ENCODE assay signal across 13 cellular contexts in the genomic region with DNA sequence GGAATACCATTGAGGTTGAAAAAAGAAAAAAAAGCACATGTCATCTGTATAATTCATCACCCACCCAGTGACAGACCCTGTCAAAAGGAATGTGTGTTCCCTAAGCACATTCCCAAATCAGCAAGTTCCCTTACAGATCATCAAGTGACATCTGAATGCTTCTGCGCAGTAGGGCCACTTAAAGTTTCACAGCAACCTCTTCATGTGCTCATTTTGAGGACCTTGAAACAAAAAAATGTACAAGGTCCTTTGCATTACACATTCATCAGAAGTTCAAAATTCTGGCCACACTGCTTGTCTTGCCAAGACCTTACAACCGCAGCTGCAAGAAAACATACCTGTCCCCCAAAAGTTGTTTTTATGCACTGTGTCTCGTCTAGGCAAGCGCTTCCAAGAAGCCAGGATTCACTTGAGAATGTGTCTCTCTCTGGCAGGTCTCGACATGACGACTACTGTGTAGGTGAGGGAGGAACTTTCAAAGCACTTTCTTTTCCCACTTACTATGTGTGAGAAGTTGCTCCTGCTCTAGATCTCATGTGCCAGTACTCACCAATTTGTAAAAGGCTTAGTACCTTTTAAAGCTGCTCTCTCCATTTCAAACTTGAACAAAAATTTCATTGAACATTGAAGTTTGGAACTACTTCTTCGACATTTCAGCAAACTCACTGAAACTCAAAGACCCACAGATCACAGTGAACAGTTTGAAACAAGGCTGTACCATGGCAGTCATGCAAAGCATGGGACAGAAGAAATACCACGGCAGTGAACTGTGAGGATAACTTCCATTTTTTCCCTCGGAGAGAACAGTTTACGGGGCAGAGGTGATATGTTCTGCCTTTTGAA. TPM values are rescaled to one million over a fixed set of nuclear protein-coding genes. Genes with fewer than 3 reads are reported as not detected.
DNase-seq lines count a peak whose midpoint lies in the region; ATAC-seq and TF ChIP-seq lines count a peak whose summit lies in the region.
"Had no signal": no experiment of that assay in that cellular context is flagged by ENCODE, and none has a peak within 500 bp of the region (broad histone marks: within the 10 kb centered on the region; RNA-seq: fewer than 3 reads in every experiment).

No MANE protein-coding gene starts in this region.

- no peak for DNase-seq in T-helper 1 cell
- peak; percentile 52 for DNase-seq in NAMALWA (ENCODE audit: low spot score)
- no peak for DNase-seq in chondrocyte (ENCODE audit: low spot score)
- DNase-seq in osteoblast (ENCODE audit: insufficient read length, low spot score, missing footprints) = no peak
- DNase-seq in occipital lobe (lab: John Stamatoyannopoulos, UW) = no peak
- DNase-seq: gastrocnemius medialis, left ventricle myocardium inferior, NCI-H510A treated with DMSO at 0.1 percent for 48 hours, SIG-M5 had no signal

- peaks cover 69% of the 10 kb centered on the region for H3K4me1 ChIP-seq in osteoblast (ENCODE audit: insufficient read depth, low read length)

- H3K27me3 Mint-ChIP-seq in T-helper 1 cell treated with Interleukin-12 subunit alpha and Interleukin-12 subunit beta and Interleukin-4 antibody, amounts not matched to agents 30 μg/mL and 1 μg/mL, for 36 hours (ENCODE audit: low read depth) = no peaks in the 10 kb centered on the region
- no peaks in the 10 kb centered on the region for H3K27me3 Mint-ChIP-seq in chondrocyte (ENCODE audit: low read depth)

- no peaks in the 10 kb centered on the region for H3K27me3 ChIP-seq in osteoblast (ENCODE audit: insufficient read depth, low read length)
- H3K27me3 ChIP-seq: gastrocnemius medialis, tibial nerve had no signal

- H2AFZ ChIP-seq in osteoblast (ENCODE audit: low read length) = no peak overlapping the region

- ATAC-seq in GM18858 (IDR thresholded peaks at IDR 0.05; ENCODE audit: unreplicated experiment) = no peak
- no peak for ATAC-seq in GM19351 (IDR thresholded peaks at IDR 0.05; ENCODE audit: unreplicated experiment)
- ATAC-seq: gastrocnemius medialis had no signal

- TF ChIP-seq CTCF in chondrocyte (IDR thresholded peaks at IDR 0.05) = no peak
- no peak for TF ChIP-seq CTCF in osteoblast (IDR thresholded peaks at IDR 0.05; ENCODE audit: extremely low read depth, low read depth, low read length)

- H3K4me2 ChIP-seq in osteoblast (ENCODE audit: insufficient read depth, low read length) = no peak overlapping the region

- H3K4me1 Mint-ChIP-seq in T-helper 1 cell treated with Interleukin-12 subunit alpha and Interleukin-12 subunit beta and Interleukin-4 antibody, amounts not matched to agents 30 μg/mL and 1 μg/mL, for 36 hours (ENCODE audit: low read depth) = peaks cover 72% of the 10 kb centered on the region
- H3K4me1 Mint-ChIP-seq in chondrocyte (ENCODE audit: low read depth) = peaks cover 79% of the 10 kb centered on the region

- peaks cover 77% of the 10 kb centered on the region for H3K36me3 ChIP-seq in osteoblast (ENCODE audit: insufficient read depth, low read length)

- peaks cover 83% of the 10 kb centered on the region for H3K36me3 Mint-ChIP-seq in T-helper 1 cell treated with Interleukin-12 subunit alpha and Interleukin-12 subunit beta and Interleukin-4 antibody, amounts not matched to agents 30 μg/mL and 1 μg/mL, for 36 hours (ENCODE audit: low read depth)
- peaks cover 66% of the 10 kb centered on the region for H3K36me3 Mint-ChIP-seq in chondrocyte (ENCODE audit: low read depth)

- no peaks in the 10 kb centered on the region for H3K9me3 Mint-ChIP-seq in T-helper 1 cell treated with Interleukin-12 subunit alpha and Interleukin-12 subunit beta and Interleukin-4 antibody, amounts not matched to agents 30 μg/mL and 1 μg/mL, for 36 hours
- H3K9me3 Mint-ChIP-seq in chondrocyte (ENCODE audit: low read depth) = no peaks in the 10 kb centered on the region

- no peak overlapping the region for H3K4me3 Mint-ChIP-seq in T-helper 1 cell treated with Interleukin-12 subunit alpha and Interleukin-12 subunit beta and Interleukin-4 antibody, amounts not matched to agents 30 μg/mL and 1 μg/mL, for 36 hours
- H3K4me3 Mint-ChIP-seq in chondrocyte (ENCODE audit: unreplicated experiment) = no peak overlapping the region

- H3K79me2 ChIP-seq in osteoblast (ENCODE audit: insufficient read depth, low read length) = peaks cover 70% of the 10 kb centered on the region

- H3K4me3 ChIP-seq in osteoblast (ENCODE audit: insufficient read depth, low read length) = no peak overlapping the region
- H3K4me3 ChIP-seq: gastrocnemius medialis, left ventricle myocardium inferior, tibial nerve had no signal

- peak overlapping the region; percentile 29 for H3K27ac Mint-ChIP-seq in T-helper 1 cell treated with Interleukin-12 subunit alpha and Interleukin-12 subunit beta and Interleukin-4 antibody, amounts not matched to agents 30 μg/mL and 1 μg/mL, for 36 hours
- H3K27ac Mint-ChIP-seq in chondrocyte (ENCODE audit: unreplicated experiment) = peak overlapping the region; percentile 83

- no peaks in the 10 kb centered on the region for H3K9me3 ChIP-seq in osteoblast (ENCODE audit: low read depth, low read length)
- H3K9me3 ChIP-seq: gastrocnemius medialis, left ventricle myocardium inferior, tibial nerve had no signal

- H4K20me1 ChIP-seq in osteoblast (ENCODE audit: insufficient read depth, low read length) = peaks cover 74% of the 10 kb centered on the region

- peak overlapping the region; percentile 99 for H3K27ac ChIP-seq in osteoblast (ENCODE audit: low read depth, low read length)
- H3K27ac ChIP-seq: left ventricle myocardium inferior had no signal

RNA-seq across cellular contexts. Expression of a gene that starts 4.3 kb away (rescaled TPM):
- total RNA-seq in chondrocyte (10.3 to 13.1 TPM (median 11.7 TPM) in 3 replicates), osteoblast (7.2 and 7.7 TPM in 2 replicates), occipital lobe (12.6 TPM)

RNA-seq across cellular contexts. Expression of a gene that starts 4.9 kb away (rescaled TPM):
- total RNA-seq in chondrocyte = 582 to 747 TPM (median 611 TPM) in 3 replicates
- 291 and 309 TPM in 2 replicates for total RNA-seq in osteoblast
- total RNA-seq in occipital lobe = 377 TPM

RNA-seq across cellular contexts. Expression of a gene that starts 5.6 kb away (rescaled TPM):
- total RNA-seq in chondrocyte (29.2 to 34.0 TPM (median 29.6 TPM) in 3 replicates), osteoblast (47.4 and 48.9 TPM in 2 replicates), occipital lobe (106 TPM)

RNA-seq across cellular contexts. Expression of a gene that starts 52.2 kb away (rescaled TPM):
- total RNA-seq in chondrocyte = not detected in 3 replicates
- total RNA-seq in osteoblast = 12.3 and 27.7 TPM in 2 replicates
- total RNA-seq in occipital lobe = 2.2 TPM
